21 cellular contexts compared by ENCODE assay signal in genomic region chr12:130650131-130650530, GRCh38.
"Had no signal": no experiment of that assay in that cellular context is flagged by ENCODE, and none has a peak within 500 bp of the region (broad histone marks: within the 10 kb centered on the region; RNA-seq: fewer than 3 reads in every experiment).

No MANE protein-coding gene starts in this region.

- H3K9me3 ChIP-seq: colonic mucosa, mucosa of descending colon had no signal

- H3K27ac ChIP-seq: colonic mucosa, tibial artery, uterus had no signal

- H3K27ac Mint-ChIP-seq: activated B cell treated with CpG ODN at 0.5 μM for 24 hours; activated CD4-positive, alpha-beta T cell treated with anti-CD3 and anti-CD28 coated beads, Interleukin-2, amount 10 ng/mL, durations not matched to agents 7 days and 5 days; activated naive CD4-positive, alpha-beta T cell treated with anti-CD3 and anti-CD28 coated beads, Interleukin-2, amount 50 U/mL, for 72 hours; activated T-cell treated with anti-CD3 and anti-CD28 coated beads, Interleukin-2, amount 50 U/mL, for 72 hours; naive thymus-derived CD4-positive, alpha-beta T cell; stimulated activated naive B cell treated with anti-CD40 and anti-IgM and Interleukin-4, amounts not matched to agents 10 μg/mL and 1 μg/mL and 100 μg/mL, for 72 hours had no signal

- H3K4me3 Mint-ChIP-seq: activated B cell treated with CpG ODN at 0.5 μM for 24 hours; activated CD4-positive, alpha-beta T cell treated with anti-CD3 and anti-CD28 coated beads, Interleukin-2, amount 10 ng/mL, durations not matched to agents 7 days and 5 days; activated T-cell treated with anti-CD3 and anti-CD28 coated beads, Interleukin-2, amount 50 U/mL, for 72 hours; naive thymus-derived CD4-positive, alpha-beta T cell; stimulated activated naive B cell treated with anti-CD40 and anti-IgM and Interleukin-4, amounts not matched to agents 10 μg/mL and 1 μg/mL and 100 μg/mL, for 72 hours had no signal

- H3K36me3 Mint-ChIP-seq: activated naive CD4-positive, alpha-beta T cell treated with anti-CD3 and anti-CD28 coated beads, Interleukin-2, amount 50 U/mL, for 72 hours; naive thymus-derived CD4-positive, alpha-beta T cell; stimulated activated naive B cell treated with anti-CD40 and anti-IgM and Interleukin-4, amounts not matched to agents 10 μg/mL and 1 μg/mL and 100 μg/mL, for 72 hours had no signal

- ATAC-seq: activated naive CD4-positive, alpha-beta T cell treated with anti-CD3 and anti-CD28 coated beads, Interleukin-2, amount 50 U/mL, for 72 hours; activated T-cell treated with anti-CD3 and anti-CD28 coated beads, Interleukin-2, amount 50 U/mL, for 72 hours; esophagus mucosa; left lobe of liver; mucosa of descending colon; naive thymus-derived CD4-positive, alpha-beta T cell; stimulated activated naive B cell treated with anti-CD40 and anti-IgM and Interleukin-4, amounts not matched to agents 10 μg/mL and 1 μg/mL and 100 μg/mL, for 72 hours had no signal

- H3K4me1 Mint-ChIP-seq: activated B cell treated with CpG ODN at 0.5 μM for 24 hours; activated CD4-positive, alpha-beta T cell treated with anti-CD3 and anti-CD28 coated beads, Interleukin-2, amount 10 ng/mL, durations not matched to agents 7 days and 5 days; naive thymus-derived CD4-positive, alpha-beta T cell; stimulated activated naive B cell treated with anti-CD40 and anti-IgM and Interleukin-4, amounts not matched to agents 10 μg/mL and 1 μg/mL and 100 μg/mL, for 72 hours had no signal

- H3K4me3 ChIP-seq: colonic mucosa, mucosa of descending colon, tibial artery, uterus had no signal

- H3K4me1 ChIP-seq: colonic mucosa, tibial artery, uterus had no signal

- H3K36me3 ChIP-seq: colonic mucosa, tibial artery, uterus had no signal

- H3K27me3 ChIP-seq: colonic mucosa, tibial artery, uterus had no signal

- H3K27me3 Mint-ChIP-seq: activated B cell treated with CpG ODN at 0.5 μM for 24 hours; activated CD4-positive, alpha-beta T cell treated with anti-CD3 and anti-CD28 coated beads, Interleukin-2, amount 10 ng/mL, durations not matched to agents 7 days and 5 days had no signal

- DNase-seq: activated B cell treated with CpG ODN at 0.5 μM for 24 hours; activated CD4-positive, alpha-beta T cell treated with anti-CD3 and anti-CD28 coated beads, Interleukin-2, amount 10 ng/mL, durations not matched to agents 7 days and 5 days; activated CD8-positive, alpha-beta memory T cell treated with anti-CD3 and anti-CD28 coated beads, Interleukin-2, amount 50 U/mL, for 48 hours; activated gamma-delta T cell; activated T-cell treated with anti-CD3 and anti-CD28 coated beads, Interleukin-2, amount 50 U/mL, for 72 hours; amniotic stem cell; caudate nucleus; colonic mucosa; islet precursor cell; mammary epithelial cell; mucosa of descending colon; naive thymus-derived CD4-positive, alpha-beta T cell; retina; stimulated activated CD4-positive, alpha-beta T cell treated with anti-CD3 and anti-CD28 coated beads, Interleukin-15, amount 100 ng/mL, for 24 hours; stimulated activated CD4-positive, alpha-beta T cell treated with anti-CD3 and anti-CD28 coated beads, Interleukin-4, amount 100 ng/mL, for 1 hour; stimulated activated naive B cell treated with anti-CD40 and anti-IgM and Interleukin-4, amounts not matched to agents 10 μg/mL and 1 μg/mL and 100 μg/mL, for 72 hours; tibial artery; uterus had no signal
